Comparison of ENCODE assay signal across 1 cellular context in genomic region chr3:141367038-141367730, GRCh38.
TF ChIP-seq lines count a peak whose summit lies in the region.

No MANE protein-coding gene starts in this region.

TF ChIP-seq in H1, 55 proteins besides CTCF, POLR2A, EP300 and RAD21 (continued from another document):
- no peak for TF ChIP-seq SIRT6 (IDR thresholded peaks at IDR 0.05; ENCODE audit: low read length)
- no peak for TF ChIP-seq TBP (IDR thresholded peaks at IDR 0.05; ENCODE audit: low read depth, low read length)
- no peak for TF ChIP-seq HDAC2 (IDR thresholded peaks at IDR 0.05; ENCODE audit: borderline replicate concordance in 1 of 2, low read depth in 2 of 2, low read length in 2 of 2)
- no peak for TF ChIP-seq E2F6 (IDR thresholded peaks at IDR 0.05)
- TF ChIP-seq KDM1A (IDR thresholded peaks at IDR 0.05; ENCODE audit: borderline replicate concordance, low read length): no peak
- TF ChIP-seq TCF12 (IDR thresholded peaks at IDR 0.05; ENCODE audit: low read depth, low read length): no peak
- no peak for TF ChIP-seq EGR1 (IDR thresholded peaks at IDR 0.05; ENCODE audit: borderline replicate concordance, low read depth, low read length)
- TF ChIP-seq JUN (IDR thresholded peaks at IDR 0.05; ENCODE audit: low read depth, low read length): no peak
- TF ChIP-seq HDAC6 (IDR thresholded peaks at IDR 0.05; ENCODE audit: low read depth, low read length): no peak
- TF ChIP-seq CREB1 (IDR thresholded peaks at IDR 0.05): no peak
